1 cellular context compared by ENCODE assay signal in the genomic region with DNA sequence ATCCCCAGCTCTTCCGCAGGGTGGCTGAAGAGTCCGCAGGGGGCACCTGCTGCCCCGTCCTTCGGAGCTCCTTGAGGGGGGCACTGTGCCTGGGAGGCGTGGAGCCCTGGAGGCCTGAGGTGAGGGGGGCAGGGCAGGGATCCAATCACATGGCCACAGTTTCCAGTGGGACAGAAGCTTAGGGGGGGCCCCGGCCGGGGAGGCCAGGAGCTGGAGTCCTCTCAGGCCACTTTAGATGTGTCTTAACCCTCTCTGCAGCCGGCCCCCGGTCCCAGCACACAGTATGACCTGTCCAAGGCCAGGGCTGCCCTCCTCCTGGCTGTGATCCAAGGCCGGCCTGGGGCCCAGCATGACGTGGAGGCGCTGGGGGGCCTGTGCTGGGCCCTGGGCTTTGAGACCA.
TF ChIP-seq lines count a peak whose summit lies in the region.

No MANE protein-coding gene starts in this region.

TF ChIP-seq in HepG2, 621 proteins besides CTCF, POLR2A, EP300 and RAD21:
- TF ChIP-seq ZNF674 (CRISPR knock-in tag; IDR thresholded peaks at IDR 0.05; ENCODE audit: low read depth) (no peak), ZNF761 (CRISPR knock-in tag; conservative IDR thresholded peaks at IDR 0.05) (no peak), ZNF160 (CRISPR knock-in tag; IDR thresholded peaks at IDR 0.05) (no peak), HNRNPL (IDR thresholded peaks at IDR 0.05; ENCODE audit: low read depth, low read length) (0 out of 2 replicates have a peak, but pooled peaks have one; percentile 15), RCOR2 (CRISPR knock-in tag; IDR thresholded peaks at IDR 0.05) (no peak), PATZ1 (CRISPR knock-in tag; IDR thresholded peaks at IDR 0.05) (peak; percentile 39; the same call in 1 of the 2 replicates)
TF ChIP-seq in HepG2: peak in this region for 2.
